Comparison of ENCODE assay signal across 9 cellular contexts in the genomic region with DNA sequence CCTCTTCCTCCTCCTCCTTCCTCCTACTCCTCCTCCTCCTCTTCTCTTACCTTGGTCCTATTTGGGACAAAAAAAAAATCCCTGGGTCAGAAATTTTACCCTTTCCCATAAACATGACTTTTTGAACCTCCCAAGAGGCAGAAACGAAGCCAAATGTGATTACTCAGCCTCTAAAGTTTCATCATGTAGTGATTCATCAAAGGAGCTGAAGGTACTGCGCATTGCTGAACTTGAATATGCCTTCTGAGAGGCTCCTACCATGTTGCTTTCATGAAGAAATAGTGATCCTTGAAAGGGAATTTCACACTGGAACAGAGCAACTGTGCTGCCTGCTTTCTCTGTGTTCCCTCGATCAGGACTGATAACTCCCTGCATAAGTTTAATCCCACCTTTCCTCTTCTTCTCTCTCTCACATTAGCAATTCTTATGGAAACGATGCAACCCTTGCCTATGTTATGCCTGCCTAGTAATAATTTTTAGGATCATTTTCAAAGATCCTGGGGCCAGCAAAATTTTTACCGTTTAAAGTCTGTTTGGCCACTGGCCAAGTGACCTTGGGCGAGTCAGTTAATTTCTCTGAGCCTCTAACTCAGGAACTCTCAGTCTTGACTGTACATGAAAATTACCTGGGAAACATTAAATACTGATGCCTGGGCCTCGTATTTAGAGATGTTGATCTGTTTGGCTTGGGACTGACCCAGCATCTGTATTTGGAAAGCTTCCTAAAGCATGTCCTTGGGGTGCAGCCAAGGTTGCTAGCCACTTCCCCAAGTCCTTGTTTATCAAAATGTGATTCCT.
DNase-seq lines count a peak whose midpoint lies in the region; ATAC-seq and TF ChIP-seq lines count a peak whose summit lies in the region.
"Had no signal": no experiment of that assay in that cellular context is flagged by ENCODE, and none has a peak within 500 bp of the region (broad histone marks: within the 10 kb centered on the region; RNA-seq: fewer than 3 reads in every experiment).

No MANE protein-coding gene starts in this region.

- no peak overlapping the region for H3K4me3 ChIP-seq in right cardiac atrium (ENCODE audit: low read length)
- H3K4me3 ChIP-seq in thoracic aorta = peak overlapping the region; percentile 59

- H3K4me1 ChIP-seq in right cardiac atrium (ENCODE audit: control insufficient read depth, insufficient read depth, low read length) (peaks cover 4% of the 10 kb centered on the region), thoracic aorta (ENCODE audit: control insufficient read depth in 1 of 2, low read depth in 2 of 2) (peaks cover 20 to 32% of the 10 kb centered on the region in 2 donors)

- H3K9me3 Mint-ChIP-seq in activated CD8-positive, alpha-beta T cell treated with anti-CD3 and anti-CD28 coated beads for 36 hours = peaks cover 5% of the 10 kb centered on the region
- H3K9me3 Mint-ChIP-seq in activated CD8-positive, alpha-beta T cell treated with anti-CD3 and anti-CD28 coated beads, Interleukin-2, amount 10 ng/mL, durations not matched to agents 7 days and 5 days (ENCODE audit: insufficient read depth) = peaks cover 5% of the 10 kb centered on the region
- H3K9me3 Mint-ChIP-seq in activated naive CD8-positive, alpha-beta T cell (ENCODE audit: low read depth) = peaks cover 4% of the 10 kb centered on the region
- peaks cover 8% of the 10 kb centered on the region for H3K9me3 Mint-ChIP-seq in activated CD4-positive, alpha-beta memory T cell treated with anti-CD3 and anti-CD28 coated beads, Interleukin-2, amount 10 ng/mL, durations not matched to agents 7 days and 5 days

- peaks cover 56% of the 10 kb centered on the region for H3K4me1 Mint-ChIP-seq in activated CD8-positive, alpha-beta T cell treated with anti-CD3 and anti-CD28 coated beads for 36 hours (ENCODE audit: low read depth)
- peaks cover 60% of the 10 kb centered on the region for H3K4me1 Mint-ChIP-seq in activated CD8-positive, alpha-beta T cell treated with anti-CD3 and anti-CD28 coated beads, Interleukin-2, amount 10 ng/mL, durations not matched to agents 7 days and 5 days (ENCODE audit: low read depth)
- H3K4me1 Mint-ChIP-seq in activated naive CD8-positive, alpha-beta T cell (ENCODE audit: low read depth) = peaks cover 59% of the 10 kb centered on the region
- peaks cover 54% of the 10 kb centered on the region for H3K4me1 Mint-ChIP-seq in activated CD4-positive, alpha-beta memory T cell treated with anti-CD3 and anti-CD28 coated beads, Interleukin-2, amount 10 ng/mL, durations not matched to agents 7 days and 5 days

- H3K27ac ChIP-seq in right cardiac atrium (ENCODE audit: low read length) (no peak overlapping the region), thoracic aorta (peak overlapping the region in 1 of 2 donors; percentile 49)

- POLR2A ChIA-PET in activated CD8-positive, alpha-beta T cell treated with anti-CD3 and anti-CD28 coated beads for 36 hours (lab: Charles Lee) = no interaction called here
- POLR2A ChIA-PET in activated CD8-positive, alpha-beta T cell treated with anti-CD3 and anti-CD28 coated beads, Interleukin-2, amount 10 ng/mL, durations not matched to agents 7 days and 5 days (lab: Charles Lee) = no interaction called here
- POLR2A ChIA-PET in activated CD4-positive, alpha-beta memory T cell treated with anti-CD3 and anti-CD28 coated beads, Interleukin-2, amount 10 ng/mL, durations not matched to agents 7 days and 5 days (lab: Charles Lee) = interaction anchor here (1.9 kb wide), 1 partner anchor 13 kb away, joined by 5 read pairs; no protein-coding TSS in a partner anchor

- no peak for DNase-seq in activated CD8-positive, alpha-beta T cell treated with anti-CD3 and anti-CD28 coated beads for 36 hours
- DNase-seq in activated CD8-positive, alpha-beta T cell treated with anti-CD3 and anti-CD28 coated beads, Interleukin-2, amount 10 ng/mL, durations not matched to agents 7 days and 5 days = no peak
- DNase-seq in right cardiac atrium (no peak), thoracic aorta (ENCODE audit: low spot score) (no peak), NCI-H187 treated with DMSO at 0.1 percent for 48 hours (lab: John Stamatoyannopoulos, UW) (no peak)
- DNase-seq in activated CD4-positive, alpha-beta memory T cell treated with anti-CD3 and anti-CD28 coated beads, Interleukin-2, amount 10 ng/mL, durations not matched to agents 7 days and 5 days = no peak
- DNase-seq in stimulated activated CD4-positive, alpha-beta T cell treated with anti-CD3 and anti-CD28 coated beads, Interleukin-12 subunit alpha, Interleukin-12 subunit beta, amount 100 ng/mL, for 4 hours = no peak
- DNase-seq: activated CD8-positive, alpha-beta memory T cell treated with anti-CD3 and anti-CD28 coated beads, Interleukin-2, amount 50 U/mL, for 48 hours had no signal

- WGBS in right cardiac atrium = 39% methylated on average over 7 of the region's 7 CpGs

- no peak for TF ChIP-seq CTCF in activated CD8-positive, alpha-beta T cell treated with anti-CD3 and anti-CD28 coated beads for 36 hours (IDR thresholded peaks at IDR 0.05)
- TF ChIP-seq CTCF in thoracic aorta (IDR thresholded peaks at IDR 0.05) = no peak

- intact Hi-C loops in activated CD8-positive, alpha-beta T cell treated with anti-CD3 and anti-CD28 coated beads for 36 hours (cut with micrococcal nuclease) = loop anchor here (5.0 kb wide), 1 partner anchor 93 kb away; no protein-coding TSS in a partner anchor
- intact Hi-C loops in right cardiac atrium (cut with DNase I) = loop anchor here in 1 of 4 donors (10.0 kb wide), 1 partner anchor 105 kb away; no protein-coding TSS in a partner anchor

- ATAC-seq in activated CD8-positive, alpha-beta T cell treated with anti-CD3 and anti-CD28 coated beads for 36 hours = peak; percentile 49
- no peak for ATAC-seq in activated CD8-positive, alpha-beta T cell treated with anti-CD3 and anti-CD28 coated beads, Interleukin-2, amount 10 ng/mL, durations not matched to agents 7 days and 5 days
- ATAC-seq in right cardiac atrium (peak; percentile 79 to 82), thoracic aorta (ENCODE audit: insufficient number of reproducible peaks, low FRiP score, low read depth) (peak; percentile 80)

- H3K27me3 ChIP-seq in right cardiac atrium (ENCODE audit: control insufficient read depth, insufficient read depth) (no peaks in the 10 kb centered on the region), thoracic aorta (replicated peaks; ENCODE audit: insufficient read depth) (no peaks in the 10 kb centered on the region)

- no peaks in the 10 kb centered on the region for H3K36me3 ChIP-seq in thoracic aorta

- H3K9me3 ChIP-seq in right cardiac atrium (ENCODE audit: control insufficient read depth, low read length) (no peaks in the 10 kb centered on the region), thoracic aorta (no peaks in the 10 kb centered on the region)

- no peak overlapping the region for H3K4me3 Mint-ChIP-seq in activated CD8-positive, alpha-beta T cell treated with anti-CD3 and anti-CD28 coated beads for 36 hours
- H3K4me3 Mint-ChIP-seq in activated CD8-positive, alpha-beta T cell treated with anti-CD3 and anti-CD28 coated beads, Interleukin-2, amount 10 ng/mL, durations not matched to agents 7 days and 5 days = no peak overlapping the region
- peak overlapping the region; percentile 71 for H3K4me3 Mint-ChIP-seq in activated naive CD8-positive, alpha-beta T cell
- no peak overlapping the region for H3K4me3 Mint-ChIP-seq in activated CD4-positive, alpha-beta memory T cell treated with anti-CD3 and anti-CD28 coated beads, Interleukin-2, amount 10 ng/mL, durations not matched to agents 7 days and 5 days

- peak overlapping the region; percentile 60 for H3K27ac Mint-ChIP-seq in activated CD8-positive, alpha-beta T cell treated with anti-CD3 and anti-CD28 coated beads for 36 hours
- H3K27ac Mint-ChIP-seq in activated CD8-positive, alpha-beta T cell treated with anti-CD3 and anti-CD28 coated beads, Interleukin-2, amount 10 ng/mL, durations not matched to agents 7 days and 5 days = no peak overlapping the region
- H3K27ac Mint-ChIP-seq in activated naive CD8-positive, alpha-beta T cell = peak overlapping the region; percentile 86
- no peak overlapping the region for H3K27ac Mint-ChIP-seq in activated CD4-positive, alpha-beta memory T cell treated with anti-CD3 and anti-CD28 coated beads, Interleukin-2, amount 10 ng/mL, durations not matched to agents 7 days and 5 days

- peaks cover 7% of the 10 kb centered on the region for H3K36me3 Mint-ChIP-seq in activated CD8-positive, alpha-beta T cell treated with anti-CD3 and anti-CD28 coated beads for 36 hours (ENCODE audit: low read depth)
- peaks cover 9% of the 10 kb centered on the region for H3K36me3 Mint-ChIP-seq in activated CD8-positive, alpha-beta T cell treated with anti-CD3 and anti-CD28 coated beads, Interleukin-2, amount 10 ng/mL, durations not matched to agents 7 days and 5 days (ENCODE audit: low read depth)
- peaks cover 10% of the 10 kb centered on the region for H3K36me3 Mint-ChIP-seq in activated naive CD8-positive, alpha-beta T cell
- H3K36me3 Mint-ChIP-seq in activated CD4-positive, alpha-beta memory T cell treated with anti-CD3 and anti-CD28 coated beads, Interleukin-2, amount 10 ng/mL, durations not matched to agents 7 days and 5 days (ENCODE audit: low read depth) = peaks cover 15% of the 10 kb centered on the region

- CTCF ChIA-PET in activated CD8-positive, alpha-beta T cell treated with anti-CD3 and anti-CD28 coated beads for 36 hours (lab: Charles Lee) = interaction anchor here (0.9 kb wide), 1 partner anchor 105 kb away, joined by 3 read pairs; no protein-coding TSS in a partner anchor
- CTCF ChIA-PET in activated CD8-positive, alpha-beta T cell treated with anti-CD3 and anti-CD28 coated beads, Interleukin-2, amount 10 ng/mL, durations not matched to agents 7 days and 5 days (lab: Charles Lee) = interaction anchor here (2.7 kb wide), 1 partner anchor 15 kb away, joined by 10 read pairs; no protein-coding TSS in a partner anchor
- CTCF ChIA-PET in activated CD4-positive, alpha-beta memory T cell treated with anti-CD3 and anti-CD28 coated beads, Interleukin-2, amount 10 ng/mL, durations not matched to agents 7 days and 5 days (lab: Charles Lee) = no interaction called here

- peaks cover 21% of the 10 kb centered on the region for H3K27me3 Mint-ChIP-seq in activated CD8-positive, alpha-beta T cell treated with anti-CD3 and anti-CD28 coated beads for 36 hours
- peaks cover 20% of the 10 kb centered on the region for H3K27me3 Mint-ChIP-seq in activated CD8-positive, alpha-beta T cell treated with anti-CD3 and anti-CD28 coated beads, Interleukin-2, amount 10 ng/mL, durations not matched to agents 7 days and 5 days (ENCODE audit: low read depth)
- H3K27me3 Mint-ChIP-seq in activated naive CD8-positive, alpha-beta T cell = peaks cover 9% of the 10 kb centered on the region
- peaks cover 11% of the 10 kb centered on the region for H3K27me3 Mint-ChIP-seq in activated CD4-positive, alpha-beta memory T cell treated with anti-CD3 and anti-CD28 coated beads, Interleukin-2, amount 10 ng/mL, durations not matched to agents 7 days and 5 days

Comparison
In these comparisons a context has a peak if more than half of its experiments do, and no peak if none do; other contexts are left out.
1. H3K27ac Mint-ChIP-seq: peak in activated CD8-positive, alpha-beta T cell treated with anti-CD3 and anti-CD28 coated beads for 36 hours (single experiment) and activated naive CD8-positive, alpha-beta T cell (single experiment); none in activated CD8-positive, alpha-beta T cell treated with anti-CD3 and anti-CD28 coated beads, Interleukin-2, amount 10 ng/mL, durations not matched to agents 7 days and 5 days (single experiment) and activated CD4-positive, alpha-beta memory T cell treated with anti-CD3 and anti-CD28 coated beads, Interleukin-2, amount 10 ng/mL, durations not matched to agents 7 days and 5 days (single experiment).